In the genomic region with DNA sequence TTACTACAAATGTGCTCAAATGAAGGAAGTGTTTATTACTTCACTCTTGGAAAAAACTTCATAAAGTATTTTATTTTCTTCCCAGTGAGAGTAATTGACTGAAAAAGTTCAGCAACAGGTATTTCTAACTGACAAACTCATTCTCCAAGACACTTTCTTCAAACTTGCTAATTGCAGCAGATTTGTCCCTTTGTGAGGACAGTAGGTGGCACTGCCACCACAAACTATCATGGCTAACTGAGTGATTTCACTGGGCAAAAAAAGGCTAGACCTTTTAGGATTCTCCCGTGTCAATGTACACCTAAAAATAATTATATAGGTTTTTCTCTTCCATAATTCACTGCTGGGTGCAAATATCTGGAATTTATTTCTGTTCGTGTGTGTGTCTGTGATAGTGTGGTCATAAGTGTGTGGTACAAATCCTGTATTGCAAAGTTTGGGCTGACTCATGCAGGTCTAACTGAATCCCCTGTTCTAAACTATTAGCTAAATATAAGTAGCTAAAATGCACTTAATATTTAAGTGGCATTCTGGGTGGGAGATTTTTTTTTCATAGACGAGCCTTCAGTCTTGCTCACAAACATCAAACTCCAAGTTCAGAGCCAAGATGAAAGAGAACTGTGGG, we compare ENCODE assay signal across 9 cellular contexts. TPM values are rescaled to one million over a fixed set of nuclear protein-coding genes. Genes with fewer than 3 reads are reported as not detected.
A peak's percentile ranks its signal among the peaks of the same experiment; 100 is the strongest.
DNase-seq lines count a peak whose midpoint lies in the region; ATAC-seq and TF ChIP-seq lines count a peak whose summit lies in the region.
"Had no signal": no experiment of that assay in that cellular context is flagged by ENCODE, and none has a peak within 500 bp of the region (broad histone marks: within the 10 kb centered on the region; RNA-seq: fewer than 3 reads in every experiment).

No MANE protein-coding gene starts in this region.

- peak; percentile 34 for TF ChIP-seq CTCF in glutamatergic neuron (IDR thresholded peaks at IDR 0.05; ENCODE audit: partially characterized antibody, unreplicated experiment)

- H3K36me3 Mint-ChIP-seq in activated CD8-positive, alpha-beta memory T cell treated with anti-CD3 and anti-CD28 coated beads, Interleukin-2, amount 10 ng/mL, durations not matched to agents 7 days and 5 days: peaks cover 1% of the 10 kb centered on the region
- H3K36me3 Mint-ChIP-seq in activated T-helper 2 cell treated with anti-CD3 and anti-CD28 coated beads, Interferon-gamma antibody, Interleukin-2, Interleukin-4, amounts not matched to agents 10 μg/mL and 5 μg/mL and 100 μg/mL, durations not matched to agents 14 hours and 24 hours and 36 hours (ENCODE audit: low read depth): no peaks in the 10 kb centered on the region
- H3K36me3 Mint-ChIP-seq in glutamatergic neuron (ENCODE audit: unreplicated experiment): no peaks in the 10 kb centered on the region

- H3K9me3 Mint-ChIP-seq in activated CD8-positive, alpha-beta memory T cell treated with anti-CD3 and anti-CD28 coated beads, Interleukin-2, amount 10 ng/mL, durations not matched to agents 7 days and 5 days (ENCODE audit: low read depth): no peaks in the 10 kb centered on the region
- H3K9me3 Mint-ChIP-seq in activated T-helper 2 cell treated with anti-CD3 and anti-CD28 coated beads, Interferon-gamma antibody, Interleukin-2, Interleukin-4, amounts not matched to agents 10 μg/mL and 5 μg/mL and 100 μg/mL, durations not matched to agents 14 hours and 24 hours and 36 hours: no peaks in the 10 kb centered on the region
- H3K9me3 Mint-ChIP-seq in glutamatergic neuron (ENCODE audit: unreplicated experiment): peaks cover 5% of the 10 kb centered on the region
- H3K9me3 Mint-ChIP-seq: activated naive CD4-positive, alpha-beta T cell treated with anti-CD3 and anti-CD28 coated beads, Interleukin-2, amount 50 U/mL, for 24 hours had no signal

- H3K27me3 Mint-ChIP-seq in activated CD8-positive, alpha-beta memory T cell treated with anti-CD3 and anti-CD28 coated beads, Interleukin-2, amount 10 ng/mL, durations not matched to agents 7 days and 5 days: peaks cover 55% of the 10 kb centered on the region
- peaks cover 60% of the 10 kb centered on the region for H3K27me3 Mint-ChIP-seq in activated T-helper 2 cell treated with anti-CD3 and anti-CD28 coated beads, Interferon-gamma antibody, Interleukin-2, Interleukin-4, amounts not matched to agents 10 μg/mL and 5 μg/mL and 100 μg/mL, durations not matched to agents 14 hours and 24 hours and 36 hours (ENCODE audit: low read depth)
- H3K27me3 Mint-ChIP-seq in glutamatergic neuron (ENCODE audit: unreplicated experiment): peaks cover 11% of the 10 kb centered on the region

- intact Hi-C loops in activated T-helper 2 cell treated with anti-CD3 and anti-CD28 coated beads, Interferon-gamma antibody, Interleukin-2, Interleukin-4, amounts not matched to agents 10 μg/mL and 5 μg/mL and 100 μg/mL, durations not matched to agents 14 hours and 24 hours and 36 hours (cut with micrococcal nuclease): loop anchor here (5.0 kb wide), 1 partner anchor 604 kb away; no protein-coding TSS in a partner anchor

- peaks cover 13% of the 10 kb centered on the region for H3K4me1 Mint-ChIP-seq in activated CD8-positive, alpha-beta memory T cell treated with anti-CD3 and anti-CD28 coated beads, Interleukin-2, amount 10 ng/mL, durations not matched to agents 7 days and 5 days
- peaks cover 11% of the 10 kb centered on the region for H3K4me1 Mint-ChIP-seq in activated T-helper 2 cell treated with anti-CD3 and anti-CD28 coated beads, Interferon-gamma antibody, Interleukin-2, Interleukin-4, amounts not matched to agents 10 μg/mL and 5 μg/mL and 100 μg/mL, durations not matched to agents 14 hours and 24 hours and 36 hours (ENCODE audit: low read depth)
- H3K4me1 Mint-ChIP-seq in glutamatergic neuron (ENCODE audit: low read depth, unreplicated experiment): peaks cover 12% of the 10 kb centered on the region

- ATAC-seq in activated CD8-positive, alpha-beta memory T cell treated with anti-CD3 and anti-CD28 coated beads, Interleukin-2, amount 10 ng/mL, durations not matched to agents 7 days and 5 days: no peak
- ATAC-seq in GM21619 (IDR thresholded peaks at IDR 0.05; ENCODE audit: unreplicated experiment): no peak

- no peak overlapping the region for H3K4me3 Mint-ChIP-seq in activated CD8-positive, alpha-beta memory T cell treated with anti-CD3 and anti-CD28 coated beads, Interleukin-2, amount 10 ng/mL, durations not matched to agents 7 days and 5 days
- H3K4me3 Mint-ChIP-seq in activated T-helper 2 cell treated with anti-CD3 and anti-CD28 coated beads, Interferon-gamma antibody, Interleukin-2, Interleukin-4, amounts not matched to agents 10 μg/mL and 5 μg/mL and 100 μg/mL, durations not matched to agents 14 hours and 24 hours and 36 hours (ENCODE audit: low read depth): no peak overlapping the region
- H3K4me3 Mint-ChIP-seq in glutamatergic neuron (ENCODE audit: unreplicated experiment): no peak overlapping the region
- H3K4me3 Mint-ChIP-seq: activated naive CD4-positive, alpha-beta T cell treated with anti-CD3 and anti-CD28 coated beads, Interleukin-2, amount 50 U/mL, for 24 hours had no signal

- CTCF ChIA-PET in activated CD8-positive, alpha-beta memory T cell treated with anti-CD3 and anti-CD28 coated beads, Interleukin-2, amount 10 ng/mL, durations not matched to agents 7 days and 5 days (lab: Charles Lee): interaction anchor here (0.6 to 5.7 kb wide), 4 partner anchors 704 to 1329 kb away, joined by 3 to 48 read pairs (median 4); a partner anchor contains a TSS

- peak; percentile 48 for DNase-seq in activated CD8-positive, alpha-beta memory T cell treated with anti-CD3 and anti-CD28 coated beads, Interleukin-2, amount 10 ng/mL, durations not matched to agents 7 days and 5 days
- no peak for DNase-seq in activated CD8-positive, alpha-beta memory T cell treated with anti-CD3 and anti-CD28 coated beads, Interleukin-2, amount 50 U/mL, for 48 hours
- DNase-seq in MV-4-11 (lab: John Stamatoyannopoulos, UW) (peak; percentile 28), glutamatergic neuron (peak; percentile 33)
- DNase-seq in activated T-helper 2 cell treated with anti-CD3 and anti-CD28 coated beads, Interferon-gamma antibody, Interleukin-2, Interleukin-4, amounts not matched to agents 10 μg/mL and 5 μg/mL and 100 μg/mL, durations not matched to agents 14 hours and 24 hours and 36 hours (ENCODE audit: low spot score): peak; percentile 14
- DNase-seq in stimulated activated CD8-positive, alpha-beta memory T cell treated with anti-CD3 and anti-CD28 coated beads, Interleukin-15, amount 100 ng/mL, for 1 hour (ENCODE audit: low read depth): peak; percentile 6
- DNase-seq in activated CD4-positive, CD25-positive, alpha-beta regulatory T cell (lab: John Stamatoyannopoulos, UW): no peak

- no peak overlapping the region for H3K27ac Mint-ChIP-seq in activated CD8-positive, alpha-beta memory T cell treated with anti-CD3 and anti-CD28 coated beads, Interleukin-2, amount 10 ng/mL, durations not matched to agents 7 days and 5 days
- no peak overlapping the region for H3K27ac Mint-ChIP-seq in activated T-helper 2 cell treated with anti-CD3 and anti-CD28 coated beads, Interferon-gamma antibody, Interleukin-2, Interleukin-4, amounts not matched to agents 10 μg/mL and 5 μg/mL and 100 μg/mL, durations not matched to agents 14 hours and 24 hours and 36 hours
- no peak overlapping the region for H3K27ac Mint-ChIP-seq in glutamatergic neuron (ENCODE audit: unreplicated experiment)
- H3K27ac Mint-ChIP-seq: activated naive CD4-positive, alpha-beta T cell treated with anti-CD3 and anti-CD28 coated beads, Interleukin-2, amount 50 U/mL, for 24 hours had no signal

RNA-seq across cellular contexts. Expression of a gene that starts 3.9 kb away (rescaled TPM):
- total RNA-seq in activated CD8-positive, alpha-beta memory T cell treated with anti-CD3 and anti-CD28 coated beads, Interleukin-2, amount 10 ng/mL, durations not matched to agents 7 days and 5 days: under 1 TPM in 1 of 2 experiments, not detected in 1; 0.21 TPM
- 1.2 and 2.2 TPM in 2 replicates for total RNA-seq in activated T-helper 2 cell treated with anti-CD3 and anti-CD28 coated beads, Interferon-gamma antibody, Interleukin-2, Interleukin-4, amounts not matched to agents 10 μg/mL and 5 μg/mL and 100 μg/mL, durations not matched to agents 14 hours and 24 hours and 36 hours
- 1.1 TPM for total RNA-seq in glutamatergic neuron (ENCODE audit: unreplicated experiment)

Comparison
In these comparisons a context has a peak if more than half of its experiments do, and no peak if none do; other contexts are left out.
1. DNase-seq: peak in activated CD8-positive, alpha-beta memory T cell treated with anti-CD3 and anti-CD28 coated beads, Interleukin-2, amount 10 ng/mL, durations not matched to agents 7 days and 5 days (single experiment), MV-4-11 (single experiment), activated T-helper 2 cell treated with anti-CD3 and anti-CD28 coated beads, Interferon-gamma antibody, Interleukin-2, Interleukin-4, amounts not matched to agents 10 μg/mL and 5 μg/mL and 100 μg/mL, durations not matched to agents 14 hours and 24 hours and 36 hours (single experiment), glutamatergic neuron (single experiment) and stimulated activated CD8-positive, alpha-beta memory T cell treated with anti-CD3 and anti-CD28 coated beads, Interleukin-15, amount 100 ng/mL, for 1 hour (single experiment); none in activated CD8-positive, alpha-beta memory T cell treated with anti-CD3 and anti-CD28 coated beads, Interleukin-2, amount 50 U/mL, for 48 hours (single experiment) and activated CD4-positive, CD25-positive, alpha-beta regulatory T cell (0 of 4).